In the genomic region with DNA sequence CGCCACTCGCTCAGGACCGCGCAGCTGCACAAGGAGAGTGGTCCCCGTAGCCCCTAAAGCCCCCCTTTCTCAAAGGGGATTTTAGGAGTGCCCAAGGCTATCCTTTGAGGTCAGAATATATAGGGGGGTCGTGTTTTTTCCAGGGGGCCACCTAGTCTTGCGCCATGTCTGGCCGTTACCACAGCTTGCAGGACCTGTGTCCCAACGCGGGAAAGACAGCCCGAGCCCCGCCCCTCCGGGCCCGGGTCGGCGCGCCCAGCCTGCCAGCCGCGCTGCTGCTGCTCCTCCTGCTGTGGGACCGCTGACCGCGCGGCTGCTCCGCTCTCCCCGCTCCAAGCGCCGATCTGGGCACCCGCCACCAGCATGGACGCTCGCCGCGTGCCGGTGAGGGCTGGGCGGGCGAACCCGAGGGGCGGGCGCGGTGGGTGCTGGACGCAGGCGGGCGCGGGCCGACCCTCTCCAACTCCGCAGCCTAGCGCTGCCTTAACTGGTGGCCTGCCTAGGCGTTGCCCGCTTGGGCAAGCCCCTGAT, we compare ENCODE assay signal across 1 cellular context.
TF ChIP-seq lines count a peak whose summit lies in the region.

A gene (plus strand): TSS at position 272 of the 531 bp plus-strand sequence. CDS start 92 bp downstream, at position 364.

TF ChIP-seq in HepG2, 621 proteins besides CTCF, POLR2A, EP300 and RAD21 (continued from another document and continues in another):
- TF ChIP-seq, protein P1, sequence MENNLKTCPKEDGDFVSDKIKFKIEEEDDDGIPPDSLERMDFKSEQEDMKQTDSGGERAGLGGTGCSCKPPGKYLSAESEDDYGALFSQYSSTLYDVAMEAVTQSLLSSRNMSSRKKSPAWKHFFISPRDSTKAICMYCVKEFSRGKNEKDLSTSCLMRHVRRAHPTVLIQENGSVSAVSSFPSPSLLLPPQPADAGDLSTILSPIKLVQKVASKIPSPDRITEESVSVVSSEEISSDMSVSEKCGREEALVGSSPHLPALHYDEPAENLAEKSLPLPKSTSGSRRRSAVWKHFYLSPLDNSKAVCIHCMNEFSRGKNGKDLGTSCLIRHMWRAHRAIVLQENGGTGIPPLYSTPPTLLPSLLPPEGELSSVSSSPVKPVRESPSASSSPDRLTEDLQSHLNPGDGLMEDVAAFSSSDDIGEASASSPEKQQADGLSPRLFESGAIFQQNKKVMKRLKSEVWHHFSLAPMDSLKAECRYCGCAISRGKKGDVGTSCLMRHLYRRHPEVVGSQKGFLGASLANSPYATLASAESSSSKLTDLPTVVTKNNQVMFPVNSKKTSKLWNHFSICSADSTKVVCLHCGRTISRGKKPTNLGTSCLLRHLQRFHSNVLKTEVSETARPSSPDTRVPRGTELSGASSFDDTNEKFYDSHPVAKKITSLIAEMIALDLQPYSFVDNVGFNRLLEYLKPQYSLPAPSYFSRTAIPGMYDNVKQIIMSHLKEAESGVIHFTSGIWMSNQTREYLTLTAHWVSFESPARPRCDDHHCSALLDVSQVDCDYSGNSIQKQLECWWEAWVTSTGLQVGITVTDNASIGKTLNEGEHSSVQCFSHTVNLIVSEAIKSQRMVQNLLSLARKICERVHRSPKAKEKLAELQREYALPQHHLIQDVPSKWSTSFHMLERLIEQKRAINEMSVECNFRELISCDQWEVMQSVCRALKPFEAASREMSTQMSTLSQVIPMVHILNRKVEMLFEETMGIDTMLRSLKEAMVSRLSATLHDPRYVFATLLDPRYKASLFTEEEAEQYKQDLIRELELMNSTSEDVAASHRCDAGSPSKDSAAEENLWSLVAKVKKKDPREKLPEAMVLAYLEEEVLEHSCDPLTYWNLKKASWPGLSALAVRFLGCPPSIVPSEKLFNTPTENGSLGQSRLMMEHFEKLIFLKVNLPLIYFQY (CRISPR knock-in tag; IDR thresholded peaks at IDR 0.05; ENCODE audit: borderline replicate concordance), result peak; percentile 67
- TF ChIP-seq ZNF839 (CRISPR knock-in tag; IDR thresholded peaks at IDR 0.05; ENCODE audit: borderline replicate concordance) (no peak; the same call in 1 of the 2 replicates), ZNF235 (CRISPR knock-in tag; IDR thresholded peaks at IDR 0.05; ENCODE audit: borderline replicate concordance) (0 out of 2 replicates have a peak, but pooled peaks have one; percentile 37), ZNF670 (CRISPR knock-in tag; IDR thresholded peaks at IDR 0.05; ENCODE audit: borderline replicate concordance) (peak; percentile 93), ZNF772 (CRISPR knock-in tag; IDR thresholded peaks at IDR 0.05) (peak; percentile 80), REXO4 (CRISPR knock-in tag; IDR thresholded peaks at IDR 0.05; ENCODE audit: borderline replicate concordance) (peak; percentile 84), ZBTB20 (CRISPR knock-in tag; IDR thresholded peaks at IDR 0.05; ENCODE audit: borderline replicate concordance, low read depth) (peak; percentile 78), NFKBIZ (CRISPR knock-in tag; IDR thresholded peaks at IDR 0.05) (peak; percentile 72; the same call in 1 of the 2 replicates), ZNF570 (CRISPR knock-in tag; IDR thresholded peaks at IDR 0.05; ENCODE audit: borderline replicate concordance) (peak; percentile 97), CENPT (CRISPR knock-in tag; IDR thresholded peaks at IDR 0.05; ENCODE audit: low read depth) (peak; percentile 84), ZFYVE20 (CRISPR knock-in tag; IDR thresholded peaks at IDR 0.05; ENCODE audit: borderline replicate concordance, low read depth) (peak; percentile 76), RELA (CRISPR knock-in tag; IDR thresholded peaks at IDR 0.05) (0 out of 2 replicates have a peak, but pooled peaks have one; percentile 56), ZNF567 (CRISPR knock-in tag; IDR thresholded peaks at IDR 0.05; ENCODE audit: borderline replicate concordance) (peak; percentile 78; the same call in 1 of the 2 replicates), SIN3B (IDR thresholded peaks at IDR 0.05; ENCODE audit: low read length) (peak; percentile 54; the same call in 1 of the 2 replicates), SETDB1 (CRISPR knock-in tag; IDR thresholded peaks at IDR 0.05; ENCODE audit: borderline replicate concordance) (no peak), KLF6 (CRISPR knock-in tag; IDR thresholded peaks at IDR 0.05) (0 out of 2 replicates have a peak, but pooled peaks have one; percentile 74), CENPX (CRISPR knock-in tag; IDR thresholded peaks at IDR 0.05) (no peak), ZNF552 (CRISPR knock-in tag; IDR thresholded peaks at IDR 0.05; ENCODE audit: borderline replicate concordance) (peak; percentile 65), REPIN1 (CRISPR knock-in tag; IDR thresholded peaks at IDR 0.05; ENCODE audit: borderline replicate concordance, low read depth) (peak; percentile 86; the same call in 1 of the 2 replicates), NR3C1 (CRISPR knock-in tag; IDR thresholded peaks at IDR 0.05) (no peak), KLF9 (CRISPR knock-in tag; IDR thresholded peaks at IDR 0.05; ENCODE audit: low read depth) (peak; percentile 96), ZFX (CRISPR knock-in tag; IDR thresholded peaks at IDR 0.05; ENCODE audit: low read depth) (peak; percentile 95), TCF7 (IDR thresholded peaks at IDR 0.05; ENCODE audit: low read depth) (no peak), SOX6 (IDR thresholded peaks at IDR 0.05) (no peak), SOX6 (CRISPR knock-in tag; IDR thresholded peaks at IDR 0.05) (no peak), ZSCAN25 (CRISPR knock-in tag; IDR thresholded peaks at IDR 0.05) (peak; percentile 82), MAFK (conservative IDR thresholded peaks at IDR 0.05 in 1 of 2, IDR thresholded peaks at IDR 0.05 in 1 of 2; ENCODE audit: low read length in 2 of 2) (no peak), GATAD1 (CRISPR knock-in tag; IDR thresholded peaks at IDR 0.05) (peak; percentile 76), HMG20A (CRISPR knock-in tag; IDR thresholded peaks at IDR 0.05; ENCODE audit: borderline replicate concordance) (no peak), ZNF773 (CRISPR knock-in tag; IDR thresholded peaks at IDR 0.05; ENCODE audit: borderline replicate concordance) (peak; percentile 94; the same call in 1 of the 2 replicates), GTF2F1 (IDR thresholded peaks at IDR 0.05; ENCODE audit: low read length) (0 out of 2 replicates have a peak, but pooled peaks have one; percentile 23), ZBTB7A (CRISPR knock-in tag; IDR thresholded peaks at IDR 0.05) (peak; percentile 78), RNF2 (conservative IDR thresholded peaks at IDR 0.05; ENCODE audit: low read depth) (peak; percentile 92), ZNF782 (CRISPR knock-in tag; IDR thresholded peaks at IDR 0.05; ENCODE audit: borderline replicate concordance) (no peak; the same call in 1 of the 2 replicates), POLR2AphosphoS5 (IDR thresholded peaks at IDR 0.05; ENCODE audit: low read depth, low read length) (peak; percentile 59), SCMH1 (CRISPR knock-in tag; IDR thresholded peaks at IDR 0.05; ENCODE audit: borderline replicate concordance) (no peak), ZNF382 (CRISPR knock-in tag; IDR thresholded peaks at IDR 0.05; ENCODE audit: borderline replicate concordance) (no peak), XRCC5 (optimal IDR thresholded peaks at IDR 0.05; ENCODE audit: low read length) (peak; percentile 96), MAZ (IDR thresholded peaks at IDR 0.05; ENCODE audit: borderline replicate concordance, low read depth, low read length) (peak; percentile 51; the same call in 1 of the 2 replicates), MAZ (CRISPR knock-in tag; IDR thresholded peaks at IDR 0.05; ENCODE audit: low read depth) (peak; percentile 91), ZBTB42 (CRISPR knock-in tag; IDR thresholded peaks at IDR 0.05) (peak; percentile 83; the same call in 1 of the 2 replicates), SP5 (CRISPR knock-in tag; IDR thresholded peaks at IDR 0.05; ENCODE audit: borderline replicate concordance, low read depth) (peak; percentile 60; the same call in 1 of the 2 replicates), ZNF615 (CRISPR knock-in tag; IDR thresholded peaks at IDR 0.05; ENCODE audit: borderline replicate concordance) (peak; percentile 92; the same call in 1 of the 2 replicates), ELF4 (CRISPR knock-in tag; IDR thresholded peaks at IDR 0.05; ENCODE audit: borderline replicate concordance) (peak; percentile 86), ZNF737 (CRISPR knock-in tag; IDR thresholded peaks at IDR 0.05; ENCODE audit: borderline replicate concordance) (0 out of 2 replicates have a peak, but pooled peaks have one; percentile 65), ZNF24 (IDR thresholded peaks at IDR 0.05) (0 out of 2 replicates have a peak, but pooled peaks have one; percentile 49), KDM5B (CRISPR knock-in tag; IDR thresholded peaks at IDR 0.05; ENCODE audit: borderline replicate concordance) (peak; percentile 99)
- TF ChIP-seq, protein P2, sequence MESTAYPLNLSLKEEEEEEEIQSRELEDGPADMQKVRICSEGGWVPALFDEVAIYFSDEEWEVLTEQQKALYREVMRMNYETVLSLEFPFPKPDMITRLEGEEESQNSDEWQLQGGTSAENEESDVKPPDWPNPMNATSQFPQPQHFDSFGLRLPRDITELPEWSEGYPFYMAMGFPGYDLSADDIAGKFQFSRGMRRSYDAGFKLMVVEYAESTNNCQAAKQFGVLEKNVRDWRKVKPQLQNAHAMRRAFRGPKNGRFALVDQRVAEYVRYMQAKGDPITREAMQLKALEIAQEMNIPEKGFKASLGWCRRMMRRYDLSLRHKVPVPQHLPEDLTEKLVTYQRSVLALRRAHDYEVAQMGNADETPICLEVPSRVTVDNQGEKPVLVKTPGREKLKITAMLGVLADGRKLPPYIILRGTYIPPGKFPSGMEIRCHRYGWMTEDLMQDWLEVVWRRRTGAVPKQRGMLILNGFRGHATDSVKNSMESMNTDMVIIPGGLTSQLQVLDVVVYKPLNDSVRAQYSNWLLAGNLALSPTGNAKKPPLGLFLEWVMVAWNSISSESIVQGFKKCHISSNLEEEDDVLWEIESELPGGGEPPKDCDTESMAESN (CRISPR knock-in tag; conservative IDR thresholded peaks at IDR 0.05), result peak; percentile 69; the same call in 1 of the 2 replicates
- TF ChIP-seq, protein P3, sequence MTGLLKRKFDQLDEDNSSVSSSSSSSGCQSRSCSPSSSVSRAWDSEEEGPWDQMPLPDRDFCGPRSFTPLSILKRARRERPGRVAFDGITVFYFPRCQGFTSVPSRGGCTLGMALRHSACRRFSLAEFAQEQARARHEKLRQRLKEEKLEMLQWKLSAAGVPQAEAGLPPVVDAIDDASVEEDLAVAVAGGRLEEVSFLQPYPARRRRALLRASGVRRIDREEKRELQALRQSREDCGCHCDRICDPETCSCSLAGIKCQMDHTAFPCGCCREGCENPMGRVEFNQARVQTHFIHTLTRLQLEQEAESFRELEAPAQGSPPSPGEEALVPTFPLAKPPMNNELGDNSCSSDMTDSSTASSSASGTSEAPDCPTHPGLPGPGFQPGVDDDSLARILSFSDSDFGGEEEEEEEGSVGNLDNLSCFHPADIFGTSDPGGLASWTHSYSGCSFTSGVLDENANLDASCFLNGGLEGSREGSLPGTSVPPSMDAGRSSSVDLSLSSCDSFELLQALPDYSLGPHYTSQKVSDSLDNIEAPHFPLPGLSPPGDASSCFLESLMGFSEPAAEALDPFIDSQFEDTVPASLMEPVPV (CRISPR knock-in tag; IDR thresholded peaks at IDR 0.05), result peak; percentile 100
- TF ChIP-seq, protein P4, sequence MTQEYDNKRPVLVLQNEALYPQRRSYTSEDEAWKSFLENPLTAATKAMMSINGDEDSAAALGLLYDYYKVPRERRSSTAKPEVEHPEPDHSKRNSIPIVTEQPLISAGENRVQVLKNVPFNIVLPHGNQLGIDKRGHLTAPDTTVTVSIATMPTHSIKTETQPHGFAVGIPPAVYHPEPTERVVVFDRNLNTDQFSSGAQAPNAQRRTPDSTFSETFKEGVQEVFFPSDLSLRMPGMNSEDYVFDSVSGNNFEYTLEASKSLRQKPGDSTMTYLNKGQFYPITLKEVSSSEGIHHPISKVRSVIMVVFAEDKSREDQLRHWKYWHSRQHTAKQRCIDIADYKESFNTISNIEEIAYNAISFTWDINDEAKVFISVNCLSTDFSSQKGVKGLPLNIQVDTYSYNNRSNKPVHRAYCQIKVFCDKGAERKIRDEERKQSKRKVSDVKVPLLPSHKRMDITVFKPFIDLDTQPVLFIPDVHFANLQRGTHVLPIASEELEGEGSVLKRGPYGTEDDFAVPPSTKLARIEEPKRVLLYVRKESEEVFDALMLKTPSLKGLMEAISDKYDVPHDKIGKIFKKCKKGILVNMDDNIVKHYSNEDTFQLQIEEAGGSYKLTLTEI (CRISPR knock-in tag; conservative IDR thresholded peaks at IDR 0.05), result peak; percentile 39; the same call in 1 of the 2 replicates
- TF ChIP-seq, protein P5, sequence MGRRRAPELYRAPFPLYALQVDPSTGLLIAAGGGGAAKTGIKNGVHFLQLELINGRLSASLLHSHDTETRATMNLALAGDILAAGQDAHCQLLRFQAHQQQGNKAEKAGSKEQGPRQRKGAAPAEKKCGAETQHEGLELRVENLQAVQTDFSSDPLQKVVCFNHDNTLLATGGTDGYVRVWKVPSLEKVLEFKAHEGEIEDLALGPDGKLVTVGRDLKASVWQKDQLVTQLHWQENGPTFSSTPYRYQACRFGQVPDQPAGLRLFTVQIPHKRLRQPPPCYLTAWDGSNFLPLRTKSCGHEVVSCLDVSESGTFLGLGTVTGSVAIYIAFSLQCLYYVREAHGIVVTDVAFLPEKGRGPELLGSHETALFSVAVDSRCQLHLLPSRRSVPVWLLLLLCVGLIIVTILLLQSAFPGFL (CRISPR knock-in tag; IDR thresholded peaks at IDR 0.05), result peak; percentile 38; the same call in 1 of the 2 replicates
- TF ChIP-seq, protein P6, sequence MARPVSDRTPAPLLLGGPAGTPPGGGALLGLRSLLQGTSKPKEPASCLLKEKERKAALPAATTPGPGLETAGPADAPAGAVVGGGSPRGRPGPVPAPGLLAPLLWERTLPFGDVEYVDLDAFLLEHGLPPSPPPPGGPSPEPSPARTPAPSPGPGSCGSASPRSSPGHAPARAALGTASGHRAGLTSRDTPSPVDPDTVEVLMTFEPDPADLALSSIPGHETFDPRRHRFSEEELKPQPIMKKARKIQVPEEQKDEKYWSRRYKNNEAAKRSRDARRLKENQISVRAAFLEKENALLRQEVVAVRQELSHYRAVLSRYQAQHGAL (CRISPR knock-in tag; IDR thresholded peaks at IDR 0.05; ENCODE audit: not compliant biosample characterization), result peak; percentile 75
- TF ChIP-seq, protein P7, sequence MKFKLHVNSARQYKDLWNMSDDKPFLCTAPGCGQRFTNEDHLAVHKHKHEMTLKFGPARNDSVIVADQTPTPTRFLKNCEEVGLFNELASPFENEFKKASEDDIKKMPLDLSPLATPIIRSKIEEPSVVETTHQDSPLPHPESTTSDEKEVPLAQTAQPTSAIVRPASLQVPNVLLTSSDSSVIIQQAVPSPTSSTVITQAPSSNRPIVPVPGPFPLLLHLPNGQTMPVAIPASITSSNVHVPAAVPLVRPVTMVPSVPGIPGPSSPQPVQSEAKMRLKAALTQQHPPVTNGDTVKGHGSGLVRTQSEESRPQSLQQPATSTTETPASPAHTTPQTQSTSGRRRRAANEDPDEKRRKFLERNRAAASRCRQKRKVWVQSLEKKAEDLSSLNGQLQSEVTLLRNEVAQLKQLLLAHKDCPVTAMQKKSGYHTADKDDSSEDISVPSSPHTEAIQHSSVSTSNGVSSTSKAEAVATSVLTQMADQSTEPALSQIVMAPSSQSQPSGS (CRISPR knock-in tag; IDR thresholded peaks at IDR 0.05), result 0 out of 2 replicates have a peak, but pooled peaks have one; percentile 3
